Comparison of ENCODE assay signal across 8 cellular contexts in genomic region chr6:116111552-116112528, GRCh38. TPM values are rescaled to one million over a fixed set of nuclear protein-coding genes. Genes with fewer than 3 reads are reported as not detected.
DNase-seq lines count a peak whose midpoint lies in the region; ATAC-seq and TF ChIP-seq lines count a peak whose summit lies in the region.

No MANE protein-coding gene starts in this region.

- no peaks in the 10 kb centered on the region for H3K9me3 ChIP-seq in tibial artery

- no peak overlapping the region for H3K27ac Mint-ChIP-seq in activated naive CD4-positive, alpha-beta T cell treated with anti-CD3 and anti-CD28 coated beads, Interleukin-2, amount 10 ng/mL, durations not matched to agents 7 days and 5 days
- no peak overlapping the region for H3K27ac Mint-ChIP-seq in activated CD4-positive, alpha-beta T cell treated with anti-CD3 and anti-CD28 coated beads, Interleukin-2, amount 10 ng/mL, durations not matched to agents 24 days and 14 days

- H3K27me3 Mint-ChIP-seq in activated naive CD4-positive, alpha-beta T cell treated with anti-CD3 and anti-CD28 coated beads, Interleukin-2, amount 10 ng/mL, durations not matched to agents 7 days and 5 days = no peaks in the 10 kb centered on the region
- H3K27me3 Mint-ChIP-seq in activated CD4-positive, alpha-beta T cell treated with anti-CD3 and anti-CD28 coated beads, Interleukin-2, amount 10 ng/mL, durations not matched to agents 24 days and 14 days = no peaks in the 10 kb centered on the region

- H3K9me3 Mint-ChIP-seq in activated naive CD4-positive, alpha-beta T cell treated with anti-CD3 and anti-CD28 coated beads, Interleukin-2, amount 10 ng/mL, durations not matched to agents 7 days and 5 days = no peaks in the 10 kb centered on the region
- no peaks in the 10 kb centered on the region for H3K9me3 Mint-ChIP-seq in activated CD4-positive, alpha-beta T cell treated with anti-CD3 and anti-CD28 coated beads, Interleukin-2, amount 10 ng/mL, durations not matched to agents 24 days and 14 days

- no peak overlapping the region for H3K27ac ChIP-seq in tibial artery

- no peak for TF ChIP-seq CTCF in tibial artery (IDR thresholded peaks at IDR 0.05)

- peaks cover 0 to 22% (median under 1%) of the 10 kb centered on the region in 4 donors for H3K4me1 ChIP-seq in tibial artery

- intact Hi-C loops in activated CD4-positive, alpha-beta T cell treated with anti-CD3 and anti-CD28 coated beads, Interleukin-2, amount 10 ng/mL, durations not matched to agents 24 days and 14 days (cut with micrococcal nuclease) = no loop called here
- intact Hi-C loops in tibial artery (cut with DNase I; ENCODE audit: low total_unique reads) = no loop called here

- H3K36me3 ChIP-seq in tibial artery = peaks cover 41 to 72% (median 55%) of the 10 kb centered on the region in 3 donors

- peak; percentile 56 for DNase-seq in activated naive CD4-positive, alpha-beta T cell treated with anti-CD3 and anti-CD28 coated beads, Interleukin-2, amount 10 ng/mL, durations not matched to agents 7 days and 5 days
- DNase-seq in activated naive CD4-positive, alpha-beta T cell treated with Interleukin-2 at 50 U/mL for 16 hours = no peak
- peak; percentile 28 for DNase-seq in Jurkat, Clone E6-1 (ENCODE audit: low read depth, low spot score)
- peak; percentile 78 for DNase-seq in activated CD4-positive, alpha-beta T cell treated with anti-CD3 and anti-CD28 coated beads, Interleukin-2, amount 10 ng/mL, durations not matched to agents 24 days and 14 days
- DNase-seq in kidney glomerular epithelial cell (lab: John Stamatoyannopoulos, UW) (peak; percentile 32), OCI-M2 (lab: John Stamatoyannopoulos, UW; ENCODE audit: unreplicated experiment) (no peak), tibial artery (no peak)

- no peak overlapping the region for H3K4me3 ChIP-seq in Jurkat, Clone E6-1 (ENCODE audit: low read length)
- H3K4me3 ChIP-seq in tibial artery = no peak overlapping the region

- CTCF ChIA-PET in activated naive CD4-positive, alpha-beta T cell treated with anti-CD3 and anti-CD28 coated beads, Interleukin-2, amount 10 ng/mL, durations not matched to agents 7 days and 5 days (lab: Charles Lee) = interaction anchor here (0.8 to 2.3 kb wide), 12 partner anchors 8 to 451 kb away, joined by 3 to 29 read pairs (median 3); partner anchors contain the start of genes COL10A1 and NT5DC1

- peaks cover 43% of the 10 kb centered on the region for H3K36me3 Mint-ChIP-seq in activated naive CD4-positive, alpha-beta T cell treated with anti-CD3 and anti-CD28 coated beads, Interleukin-2, amount 10 ng/mL, durations not matched to agents 7 days and 5 days
- H3K36me3 Mint-ChIP-seq in activated CD4-positive, alpha-beta T cell treated with anti-CD3 and anti-CD28 coated beads, Interleukin-2, amount 10 ng/mL, durations not matched to agents 24 days and 14 days (ENCODE audit: low read depth) = peaks cover 20% of the 10 kb centered on the region

- H3K4me1 Mint-ChIP-seq in activated naive CD4-positive, alpha-beta T cell treated with anti-CD3 and anti-CD28 coated beads, Interleukin-2, amount 10 ng/mL, durations not matched to agents 7 days and 5 days = no peaks in the 10 kb centered on the region
- H3K4me1 Mint-ChIP-seq in activated CD4-positive, alpha-beta T cell treated with anti-CD3 and anti-CD28 coated beads, Interleukin-2, amount 10 ng/mL, durations not matched to agents 24 days and 14 days = no peaks in the 10 kb centered on the region

- no peak overlapping the region for H3K4me3 Mint-ChIP-seq in activated naive CD4-positive, alpha-beta T cell treated with anti-CD3 and anti-CD28 coated beads, Interleukin-2, amount 10 ng/mL, durations not matched to agents 7 days and 5 days
- no peak overlapping the region for H3K4me3 Mint-ChIP-seq in activated CD4-positive, alpha-beta T cell treated with anti-CD3 and anti-CD28 coated beads, Interleukin-2, amount 10 ng/mL, durations not matched to agents 24 days and 14 days

- no peaks in the 10 kb centered on the region for H3K27me3 ChIP-seq in tibial artery

- peak; percentile 86 for ATAC-seq in GM21529 (IDR thresholded peaks at IDR 0.05; ENCODE audit: unreplicated experiment)

RNA-seq across cellular contexts. Expression of gene NT5DC1, which starts 11.2 kb away (rescaled TPM):
- 59.5 TPM for polyA plus RNA-seq in Jurkat, Clone E6-1 (2012; ENCODE audit: insufficient read depth, insufficient read length)
- 38.1 and 38.9 TPM in 2 replicates for total RNA-seq in activated CD4-positive, alpha-beta T cell treated with anti-CD3 and anti-CD28 coated beads, Interleukin-2, amount 10 ng/mL, durations not matched to agents 24 days and 14 days

RNA-seq across cellular contexts. Expression of gene COL10A1, which starts 14.1 kb away (rescaled TPM):
- not detected for polyA plus RNA-seq in Jurkat, Clone E6-1 (2012; ENCODE audit: insufficient read depth, insufficient read length)
- total RNA-seq in activated CD4-positive, alpha-beta T cell treated with anti-CD3 and anti-CD28 coated beads, Interleukin-2, amount 10 ng/mL, durations not matched to agents 24 days and 14 days = not detected in 2 replicates

RNA-seq across cellular contexts. Expression of gene FRK, which starts 51.1 kb away (rescaled TPM):
- polyA plus RNA-seq in Jurkat, Clone E6-1 (2012; ENCODE audit: insufficient read depth, insufficient read length) = 0.06 TPM
- total RNA-seq in activated CD4-positive, alpha-beta T cell treated with anti-CD3 and anti-CD28 coated beads, Interleukin-2, amount 10 ng/mL, durations not matched to agents 24 days and 14 days = not detected in 2 replicates

Comparison
In these comparisons a context has a peak if more than half of its experiments do, and no peak if none do; other contexts are left out.
1. DNase-seq: peak in activated naive CD4-positive, alpha-beta T cell treated with anti-CD3 and anti-CD28 coated beads, Interleukin-2, amount 10 ng/mL, durations not matched to agents 7 days and 5 days (single experiment), Jurkat, Clone E6-1 (single experiment), activated CD4-positive, alpha-beta T cell treated with anti-CD3 and anti-CD28 coated beads, Interleukin-2, amount 10 ng/mL, durations not matched to agents 24 days and 14 days (single experiment) and kidney glomerular epithelial cell (single experiment); none in activated naive CD4-positive, alpha-beta T cell treated with Interleukin-2 at 50 U/mL for 16 hours (single experiment), OCI-M2 (single experiment) and tibial artery (0 of 2).